In genomic region chr17:50464121-50464520, GRCh38 we compare ENCODE assay signal across 23 cellular contexts. TPM values are rescaled to one million over a fixed set of nuclear protein-coding genes. Genes with fewer than 3 reads are reported as not detected.
DNase-seq lines count a peak whose midpoint lies in the region; ATAC-seq and TF ChIP-seq lines count a peak whose summit lies in the region.
"Had no signal": no experiment of that assay in that cellular context is flagged by ENCODE, and none has a peak within 500 bp of the region (broad histone marks: within the 10 kb centered on the region; RNA-seq: fewer than 3 reads in every experiment).

No MANE protein-coding gene starts in this region.

- WGBS in stomach, 5 donors = 88 to 96% (median 92%) methylated on average over 3 of the region's 3 CpGs

- no peaks in the 10 kb centered on the region for H3K9me3 Mint-ChIP-seq in activated naive CD4-positive, alpha-beta T cell treated with anti-CD3 and anti-CD28 coated beads, Interleukin-2, amount 10 ng/mL, durations not matched to agents 7 days and 5 days
- H3K9me3 Mint-ChIP-seq in IgD-negative memory B cell = peaks cover 0 to 2% (median 0%) of the 10 kb centered on the region in 3 donors
- H3K9me3 Mint-ChIP-seq in naive thymus-derived CD4-positive, alpha-beta T cell = peaks cover 0 to 3% (median 0%) of the 10 kb centered on the region in 11 donors
- H3K9me3 Mint-ChIP-seq: CD8-positive, alpha-beta T cell; H9; HFFc6 had no signal

- no peaks in the 10 kb centered on the region for H3K9me3 ChIP-seq in osteoblast (ENCODE audit: low read depth, low read length)
- H3K9me3 ChIP-seq in naive thymus-derived CD4-positive, alpha-beta T cell (ENCODE audit: control insufficient read depth in 2 of 3, low read length in 3 of 3) = no peaks in the 10 kb centered on the region
- H3K9me3 ChIP-seq in stomach = no peaks in the 10 kb centered on the region
- H3K9me3 ChIP-seq: BLaER1, Caco-2 had no signal

- peaks cover 13% of the 10 kb centered on the region for H4K20me1 ChIP-seq in osteoblast (ENCODE audit: insufficient read depth, low read length)
- H4K20me1 ChIP-seq: BLaER1 had no signal

- POLR2A ChIA-PET in naive thymus-derived CD4-positive, alpha-beta T cell (lab: Charles Lee) = no interaction called here

- peaks cover 42% of the 10 kb centered on the region for H3K27me3 Mint-ChIP-seq in activated naive CD4-positive, alpha-beta T cell treated with anti-CD3 and anti-CD28 coated beads, Interleukin-2, amount 10 ng/mL, durations not matched to agents 7 days and 5 days
- peaks cover 10% of the 10 kb centered on the region for H3K27me3 Mint-ChIP-seq in IgD-negative memory B cell
- peaks cover 12 to 17% (median 13%) of the 10 kb centered on the region in 5 donors for H3K27me3 Mint-ChIP-seq in naive thymus-derived CD4-positive, alpha-beta T cell

- H3K4me1 Mint-ChIP-seq in activated naive CD4-positive, alpha-beta T cell treated with anti-CD3 and anti-CD28 coated beads, Interleukin-2, amount 10 ng/mL, durations not matched to agents 7 days and 5 days = peaks cover 8% of the 10 kb centered on the region
- H3K4me1 Mint-ChIP-seq in IgD-negative memory B cell = peaks cover 17 to 37% (median 35%) of the 10 kb centered on the region in 3 donors
- peaks cover 0 to 6% (median 4%) of the 10 kb centered on the region in 7 donors for H3K4me1 Mint-ChIP-seq in naive thymus-derived CD4-positive, alpha-beta T cell

- H3K27ac Mint-ChIP-seq in activated naive CD4-positive, alpha-beta T cell treated with anti-CD3 and anti-CD28 coated beads, Interleukin-2, amount 10 ng/mL, durations not matched to agents 7 days and 5 days = no peak overlapping the region
- peak overlapping the region; percentile 16 to 78 (median 71) for H3K27ac Mint-ChIP-seq in IgD-negative memory B cell
- H3K27ac Mint-ChIP-seq in naive thymus-derived CD4-positive, alpha-beta T cell = no peak overlapping the region
- H3K27ac Mint-ChIP-seq: B cell; CD8-positive, alpha-beta T cell; HFFc6 had no signal

- TF ChIP-seq CTCF in osteoblast (IDR thresholded peaks at IDR 0.05; ENCODE audit: extremely low read depth, low read depth, low read length) (no peak), stomach (IDR thresholded peaks at IDR 0.05) (no peak)

- H3K79me2 ChIP-seq in osteoblast (ENCODE audit: insufficient read depth, low read length) = no peaks in the 10 kb centered on the region

- no peak overlapping the region for H3K4me3 Mint-ChIP-seq in activated naive CD4-positive, alpha-beta T cell treated with anti-CD3 and anti-CD28 coated beads, Interleukin-2, amount 10 ng/mL, durations not matched to agents 7 days and 5 days
- peak overlapping the region in 1 of 4 donors; percentile 40 for H3K4me3 Mint-ChIP-seq in IgD-negative memory B cell
- no peak overlapping the region for H3K4me3 Mint-ChIP-seq in naive thymus-derived CD4-positive, alpha-beta T cell
- H3K4me3 Mint-ChIP-seq: B cell; CD4-positive, CD25-positive, alpha-beta regulatory T cell; CD8-positive, alpha-beta T cell; H9; HFFc6 had no signal

- no peak overlapping the region for H3K4me2 ChIP-seq in osteoblast (ENCODE audit: insufficient read depth, low read length)
- H3K4me2 ChIP-seq: BLaER1 had no signal

- H3K27ac ChIP-seq in osteoblast (ENCODE audit: low read depth, low read length) (no peak overlapping the region), stomach (peak overlapping the region in 1 of 5 donors; percentile 22)
- no peak overlapping the region for H3K27ac ChIP-seq in naive thymus-derived CD4-positive, alpha-beta T cell (ENCODE audit: low read depth, low read length)
- H3K27ac ChIP-seq: 22Rv1, BLaER1, C4-2B, GM23248 had no signal

- no peaks in the 10 kb centered on the region for H3K36me3 Mint-ChIP-seq in activated naive CD4-positive, alpha-beta T cell treated with anti-CD3 and anti-CD28 coated beads, Interleukin-2, amount 10 ng/mL, durations not matched to agents 7 days and 5 days
- H3K36me3 Mint-ChIP-seq in IgD-negative memory B cell = peaks cover 8% of the 10 kb centered on the region
- peaks cover 0 to 6% (median 0%) of the 10 kb centered on the region in 5 donors for H3K36me3 Mint-ChIP-seq in naive thymus-derived CD4-positive, alpha-beta T cell
- H3K36me3 Mint-ChIP-seq: CD8-positive, alpha-beta T cell had no signal

- peaks cover 4% of the 10 kb centered on the region for H3K36me3 ChIP-seq in osteoblast (ENCODE audit: insufficient read depth, low read length)
- no peaks in the 10 kb centered on the region for H3K36me3 ChIP-seq in naive thymus-derived CD4-positive, alpha-beta T cell (ENCODE audit: control insufficient read depth in 2 of 3, insufficient read depth in 3 of 3, low read length in 3 of 3)
- peaks cover 0 to 46% (median 34%) of the 10 kb centered on the region in 4 donors for H3K36me3 ChIP-seq in stomach

- TF ChIP-seq POLR2A in stomach (IDR thresholded peaks at IDR 0.05) = no peak

- intact Hi-C loops in naive thymus-derived CD4-positive, alpha-beta T cell (cut with micrococcal nuclease) = no loop called here
- intact Hi-C loops in stomach (cut with DNase I; ENCODE audit: low total_unique reads) = no loop called here

- DNase-seq in activated naive CD4-positive, alpha-beta T cell treated with anti-CD3 and anti-CD28 coated beads, Interleukin-2, amount 10 ng/mL, durations not matched to agents 7 days and 5 days = peak; percentile 18
- DNase-seq in activated naive CD4-positive, alpha-beta T cell treated with Interleukin-2 at 50 U/mL for 16 hours = no peak
- DNase-seq in osteoblast (ENCODE audit: insufficient read length, low spot score, missing footprints) = peak; percentile 72
- no peak for DNase-seq in NOMO-1 treated with dmso at 0.1 percent for 144 hours (lab: John Stamatoyannopoulos, UW; ENCODE audit: unreplicated experiment)
- DNase-seq in naive thymus-derived CD4-positive, alpha-beta T cell = no peak
- no peak for DNase-seq in stomach
- DNase-seq: Caco-2; CD4-positive, CD25-positive, alpha-beta regulatory T cell; CD8-positive, alpha-beta T cell; DMS153; DND-41; GM23248; H9; HFFc6 had no signal

- no peak overlapping the region for H2AFZ ChIP-seq in osteoblast (ENCODE audit: low read length)
- H2AFZ ChIP-seq: GM23248 had no signal

- H3K27me3 ChIP-seq in osteoblast (ENCODE audit: insufficient read depth, low read length) (peaks cover 29% of the 10 kb centered on the region), stomach (peaks cover 0 to 26% (median 11%) of the 10 kb centered on the region in 3 donors)
- H3K27me3 ChIP-seq in naive thymus-derived CD4-positive, alpha-beta T cell (ENCODE audit: control insufficient read depth in 2 of 2, insufficient read depth in 2 of 2, low read length in 2 of 2) = peaks cover 0 to 7% of the 10 kb centered on the region in 2 donors

- H3K4me1 ChIP-seq in osteoblast (ENCODE audit: insufficient read depth, low read length) (peaks cover 8% of the 10 kb centered on the region), stomach (peaks cover 22 to 36% (median 30%) of the 10 kb centered on the region in 4 donors)
- H3K4me1 ChIP-seq in naive thymus-derived CD4-positive, alpha-beta T cell (ENCODE audit: control insufficient read depth in 2 of 2, insufficient read depth in 2 of 2, low read length in 2 of 2) = no peaks in the 10 kb centered on the region

- CTCF ChIA-PET in activated naive CD4-positive, alpha-beta T cell treated with anti-CD3 and anti-CD28 coated beads, Interleukin-2, amount 10 ng/mL, durations not matched to agents 7 days and 5 days (lab: Charles Lee) = interaction anchor here (1.6 kb wide), 1 partner anchor 102 kb away, joined by 7 read pairs; no protein-coding TSS in a partner anchor
- CTCF ChIA-PET in naive thymus-derived CD4-positive, alpha-beta T cell (lab: Charles Lee) = no interaction called here

- no peak for ATAC-seq in HG02870 (IDR thresholded peaks at IDR 0.05; ENCODE audit: unreplicated experiment)
- no peak for ATAC-seq in naive thymus-derived CD4-positive, alpha-beta T cell
- ATAC-seq: CD8-positive, alpha-beta T cell; GM12878 had no signal

- no peak for TF ChIP-seq EP300 in stomach (IDR thresholded peaks at IDR 0.05)

- H3K4me3 ChIP-seq in osteoblast (ENCODE audit: insufficient read depth, low read length) = no peak overlapping the region
- H3K4me3 ChIP-seq in naive thymus-derived CD4-positive, alpha-beta T cell (ENCODE audit: low read length) = no peak overlapping the region
- H3K4me3 ChIP-seq in stomach = no peak overlapping the region
- H3K4me3 ChIP-seq: BLaER1, GM12878, GM23248 had no signal

RNA-seq across cellular contexts. Expression of gene CHAD, which starts 4.6 kb away (rescaled TPM):
- 41.9 TPM for polyA plus RNA-seq in IgD-negative memory B cell
- total RNA-seq in osteoblast = not detected in 2 replicates
- not detected for total RNA-seq in naive thymus-derived CD4-positive, alpha-beta T cell
- not detected for polyA plus RNA-seq in naive thymus-derived CD4-positive, alpha-beta T cell
- total RNA-seq in stomach = 10 to 100 TPM in 2 of 5 donors, under 1 TPM in 2, not detected in 1; 0.45 to 12.0 (median 6.0) TPM
- 1 to 10 TPM; 2.6 to 8.5 (median 4.9) TPM for polyA plus RNA-seq in stomach
- total RNA-seq: Caco-2; CD4-positive, CD25-positive, alpha-beta regulatory T cell; CD8-positive, alpha-beta T cell; GM12878; GM23248; H1; HFFc6 had no signal
- polyA plus RNA-seq: AG04450; CD4-positive, CD25-positive, alpha-beta regulatory T cell; GM23248 had no signal

RNA-seq across cellular contexts. Expression of gene RSAD1, which starts 14.5 kb away (rescaled TPM):
- polyA plus RNA-seq in IgD-negative memory B cell = 54.4 TPM
- total RNA-seq in osteoblast = 23.9 and 26.5 TPM in 2 replicates
- total RNA-seq in naive thymus-derived CD4-positive, alpha-beta T cell = 10 to 100 TPM; 38.3 to 91.0 (median 54.6) TPM
- polyA plus RNA-seq in naive thymus-derived CD4-positive, alpha-beta T cell = 10 to 100 TPM; 56.8 to 76.0 TPM
- total RNA-seq in stomach = 10 to 100 TPM; 18.7 to 54.8 (median 22.0) TPM
- 10 to 100 TPM; 23.9 to 29.4 (median 28.7) TPM for polyA plus RNA-seq in stomach

RNA-seq across cellular contexts. Expression of gene ACSF2, which starts 38.1 kb away (rescaled TPM):
- polyA plus RNA-seq in IgD-negative memory B cell (28.6 TPM), stomach (10 to 100 TPM; 44.7 to 86.8 (median 49.1) TPM)
- total RNA-seq in osteoblast (60.1 and 63.0 TPM in 2 replicates), stomach (100 to 1,000 TPM in 3 of 5 donors, 10 to 100 TPM in 2; 16.1 to 172 (median 103) TPM)
- total RNA-seq in naive thymus-derived CD4-positive, alpha-beta T cell = 10 to 100 TPM; 20.1 to 36.2 (median 22.9) TPM
- 1 to 10 TPM; 2.2 to 2.6 TPM for polyA plus RNA-seq in naive thymus-derived CD4-positive, alpha-beta T cell

RNA-seq across cellular contexts. Expression of gene MYCBPAP, which starts 44.1 kb away (rescaled TPM):
- 1.3 TPM for polyA plus RNA-seq in IgD-negative memory B cell
- 0.36 and 0.88 TPM in 2 replicates for total RNA-seq in osteoblast
- 1 to 10 TPM in 4 of 5 experiments, under 1 TPM in 1; 0.90 to 9.0 (median 8.6) TPM for total RNA-seq in naive thymus-derived CD4-positive, alpha-beta T cell
- polyA plus RNA-seq in naive thymus-derived CD4-positive, alpha-beta T cell = under 1 TPM in 1 of 2 donors, not detected in 1; 0.59 TPM
- 1 to 10 TPM in 3 of 5 donors, not detected in 2; 1.1 to 2.7 (median 2.6) TPM for total RNA-seq in stomach
- under 1 TPM in 2 of 3 donors, not detected in 1; 0.25 to 0.31 TPM for polyA plus RNA-seq in stomach

Comparison
In these comparisons a context has a peak if more than half of its experiments do, and no peak if none do; other contexts are left out.
1. DNase-seq: peak in activated naive CD4-positive, alpha-beta T cell treated with anti-CD3 and anti-CD28 coated beads, Interleukin-2, amount 10 ng/mL, durations not matched to agents 7 days and 5 days (single experiment) and osteoblast (single experiment); none in activated naive CD4-positive, alpha-beta T cell treated with Interleukin-2 at 50 U/mL for 16 hours (single experiment), NOMO-1 treated with dmso at 0.1 percent for 144 hours (single experiment), naive thymus-derived CD4-positive, alpha-beta T cell (0 of 9) and stomach (single experiment).
2. H3K27ac Mint-ChIP-seq: peak in IgD-negative memory B cell (3 of 3); none in activated naive CD4-positive, alpha-beta T cell treated with anti-CD3 and anti-CD28 coated beads, Interleukin-2, amount 10 ng/mL, durations not matched to agents 7 days and 5 days (single experiment) and naive thymus-derived CD4-positive, alpha-beta T cell (0 of 9).